In the genomic region with DNA sequence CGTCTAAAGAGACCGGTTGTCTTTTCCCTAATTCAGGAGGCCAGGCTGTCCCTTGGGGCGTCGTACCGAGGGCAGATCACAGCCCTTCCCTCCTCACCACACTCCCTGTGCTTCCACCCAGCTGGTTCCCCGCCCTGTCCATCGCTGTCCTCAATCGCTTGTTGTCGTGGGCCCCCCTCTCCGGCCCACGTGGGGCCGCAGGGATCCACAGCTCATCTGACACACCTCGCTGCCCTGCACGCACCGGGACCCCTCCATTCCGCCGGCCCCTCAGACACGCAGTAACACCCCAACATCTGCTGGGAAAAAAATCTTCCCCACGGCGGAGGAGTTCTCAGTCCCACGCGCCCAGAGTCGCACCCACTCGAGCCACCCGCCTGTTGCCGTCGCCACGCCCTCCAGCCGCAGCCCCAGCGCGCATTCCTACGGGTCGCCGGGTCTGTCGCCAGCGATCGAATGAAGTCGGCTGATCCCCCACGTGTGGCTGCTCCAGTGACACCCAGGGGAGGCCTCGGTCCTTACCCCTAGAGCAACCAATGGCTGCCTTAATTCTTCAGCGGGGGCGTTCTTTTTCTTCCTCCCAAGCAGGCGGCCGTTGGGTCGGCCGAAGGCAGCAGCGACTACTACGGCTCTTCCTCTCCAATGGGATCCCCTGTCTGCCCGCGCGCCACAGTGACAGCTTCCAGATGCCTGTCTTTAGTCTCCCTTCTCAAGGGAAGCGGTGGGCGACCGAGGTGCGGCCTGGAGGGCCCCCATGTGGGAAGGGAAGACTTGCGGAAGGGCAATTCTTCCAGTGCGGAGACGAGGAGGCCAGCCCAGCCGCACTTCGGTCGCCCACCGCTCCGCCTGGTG, we compare ENCODE assay signal across 8 cellular contexts. TPM values are rescaled to one million over a fixed set of nuclear protein-coding genes. Genes with fewer than 3 reads are reported as not detected.
DNase-seq lines count a peak whose midpoint lies in the region; TF ChIP-seq lines count a peak whose summit lies in the region.

No MANE protein-coding gene starts in this region.

- H3K4me1 ChIP-seq in H9 (ENCODE audit: insufficient read depth, low read length): no peaks in the 10 kb centered on the region; the same call in 1 of the 2 replicates
- peaks cover 10% of the 10 kb centered on the region for H3K4me1 ChIP-seq in MM.1S (ENCODE audit: low read length)
- H3K4me1 ChIP-seq in ascending aorta: peaks cover 4 to 28% of the 10 kb centered on the region in 2 donors
- H3K4me1 ChIP-seq in sigmoid colon: peaks cover 2 to 27% (median 16%) of the 10 kb centered on the region in 4 donors

- H3K4me1 Mint-ChIP-seq in H9: peaks cover 17 to 22% of the 10 kb centered on the region in 2 experiments

- no peak overlapping the region for H3T11ph ChIP-seq in H9 (ENCODE audit: low read length)

- no peak overlapping the region for H2BK20ac ChIP-seq in H9 (ENCODE audit: low read depth, low read length, poor library complexity, severe bottlenecking)

- H2BK12ac ChIP-seq in H9 (ENCODE audit: insufficient read length, low read depth, low read length): no peak overlapping the region

- H2AFZ ChIP-seq in H9 (ENCODE audit: low read length) (no peak overlapping the region), MM.1S (ENCODE audit: low read length) (peak overlapping the region; percentile 95)

- no peak overlapping the region; the same call in 1 of the 2 replicates for H3K14ac ChIP-seq in H9 (ENCODE audit: insufficient read depth, low read length)

- H3K27me3 Mint-ChIP-seq in H9 (ENCODE audit: low read depth): peaks cover 21% of the 10 kb centered on the region

- no peak overlapping the region for H3K56ac ChIP-seq in H9 (ENCODE audit: insufficient read length, low read depth, low read length)

- H2BK120ac ChIP-seq in H9 (ENCODE audit: low read depth, low read length, poor library complexity, severe bottlenecking): no peak overlapping the region

- H4K91ac ChIP-seq in H9 (ENCODE audit: insufficient read length, low read depth, low read length): no peak overlapping the region

- peak overlapping the region; percentile 4 for H3K18ac ChIP-seq in H9 (ENCODE audit: insufficient read length, low read depth, low read length)

- no peaks in the 10 kb centered on the region for H3K9me3 Mint-ChIP-seq in H9

- H3K36me3 Mint-ChIP-seq in H9 (ENCODE audit: insufficient read depth in 1 of 3, low read depth in 3 of 3): no peaks in the 10 kb centered on the region; a peak in 2 of 7 replicates

- TF ChIP-seq POLR2A in sigmoid colon (IDR thresholded peaks at IDR 0.05): no peak

- H3K79me2 ChIP-seq in H9 (ENCODE audit: insufficient read depth, low read length) (peaks cover 14% of the 10 kb centered on the region; the same call in 1 of the 2 replicates), MM.1S (ENCODE audit: low read length) (peaks cover 35% of the 10 kb centered on the region)

- H3K4me2 ChIP-seq in H9 (ENCODE audit: insufficient read depth, insufficient read length, low read length) (peak overlapping the region; percentile 66), MM.1S (ENCODE audit: low read depth, low read length) (peak overlapping the region; percentile 98)

- peak overlapping the region; percentile 83 to 84 for H3K4me3 Mint-ChIP-seq in H9

- DNase-seq in GM04504 (ENCODE audit: low read depth): peak; percentile 60
- peak; percentile 75 for DNase-seq in H9
- DNase-seq in MM.1S: no peak
- DNase-seq in T-helper 9 cell: peak; percentile 56
- DNase-seq in ascending aorta (ENCODE audit: low spot score in 2 of 2): peak in 1 of 2 donors; percentile 91
- peak; percentile 58 to 74 for DNase-seq in hippocampal formation (lab: John Stamatoyannopoulos, UW)
- DNase-seq in sigmoid colon: peak; percentile 90
- no peak for DNase-seq in NCI-H774 (lab: John Stamatoyannopoulos, UW)

- TF ChIP-seq EP300 in sigmoid colon (IDR thresholded peaks at IDR 0.05): no peak

- H3K9ac ChIP-seq in H9 (ENCODE audit: extremely low read depth, insufficient read length, low read length) (no peak overlapping the region), MM.1S (ENCODE audit: low read length) (peak overlapping the region; percentile 70; the same call in 1 of the 2 replicates)

- H2BK5ac ChIP-seq in H9 (ENCODE audit: insufficient read length, low read length): no peak overlapping the region

- peak overlapping the region in 1 of 3 experiments; percentile 15; a peak in 1 of 7 replicates for H3K27ac Mint-ChIP-seq in H9

- no peak overlapping the region for H2AK5ac ChIP-seq in H9 (ENCODE audit: insufficient read length, low read length)

- peak overlapping the region; percentile 98 for H3K4me3 ChIP-seq in MM.1S (ENCODE audit: low read length)
- H3K4me3 ChIP-seq in ascending aorta: peak overlapping the region; percentile 59 to 77
- peak overlapping the region; percentile 70 to 87 (median 78) for H3K4me3 ChIP-seq in sigmoid colon

- WGBS in H9 (ENCODE audit: extremely low coverage, insufficient read length, low lambda C conversion rate): no CpG with 5 or more reads among the region's 63 CpGs
- WGBS in sigmoid colon, 2 donors: 3 to 8% methylated on average over 63 of the region's 63 CpGs

- no peak overlapping the region for H3K4ac ChIP-seq in H9 (ENCODE audit: low read depth, low read length)

- H4K5ac ChIP-seq in H9 (ENCODE audit: insufficient read length, low read depth, low read length): no peak overlapping the region

- H3K27me3 ChIP-seq in H9 (ENCODE audit: insufficient read depth, low read length): no peaks in the 10 kb centered on the region; the same call in 1 of the 2 replicates
- H3K27me3 ChIP-seq in MM.1S (replicated peaks; ENCODE audit: insufficient read depth, low read length): no peaks in the 10 kb centered on the region
- no peaks in the 10 kb centered on the region for H3K27me3 ChIP-seq in ascending aorta
- H3K27me3 ChIP-seq in sigmoid colon: no peaks in the 10 kb centered on the region

- no peak overlapping the region for H2BK15ac ChIP-seq in H9 (ENCODE audit: low read depth, low read length)

- no peaks in the 10 kb centered on the region for H3K9me2 ChIP-seq in MM.1S (replicated peaks; ENCODE audit: insufficient read depth, low read length)

- H4K20me1 ChIP-seq in H9 (ENCODE audit: control insufficient read depth, insufficient read depth, insufficient read length) (no peaks in the 10 kb centered on the region), MM.1S (ENCODE audit: insufficient read depth, low read length) (no peaks in the 10 kb centered on the region)

- no peak overlapping the region for H3K27ac ChIP-seq in H9 (ENCODE audit: insufficient read length, low read depth, low read length)
- no peak overlapping the region for H3K27ac ChIP-seq in MM.1S (ENCODE audit: low read length)
- H3K27ac ChIP-seq in ascending aorta: peak overlapping the region; percentile 90 to 95
- H3K27ac ChIP-seq in sigmoid colon: peak overlapping the region; percentile 87 to 95 (median 92)

- no peak overlapping the region for H3K23ac ChIP-seq in H9 (ENCODE audit: insufficient read length, low read depth, low read length)

- no peaks in the 10 kb centered on the region for H3K36me3 ChIP-seq in MM.1S (replicated peaks; ENCODE audit: insufficient read depth, low read length)
- H3K36me3 ChIP-seq in ascending aorta: no peaks in the 10 kb centered on the region
- H3K36me3 ChIP-seq in sigmoid colon: no peaks in the 10 kb centered on the region

- H3K79me1 ChIP-seq in H9 (ENCODE audit: insufficient read depth, low read depth, low read length, poor library complexity, severe bottlenecking): peaks cover 2% of the 10 kb centered on the region

- H3K23me2 ChIP-seq in H9 (ENCODE audit: insufficient read length, low read depth, low read length, poor library complexity, severe bottlenecking): peaks cover 23% of the 10 kb centered on the region

- H3K9me3 ChIP-seq in H9 (ENCODE audit: control insufficient read depth, low read depth, low read length): no peaks in the 10 kb centered on the region
- H3K9me3 ChIP-seq in MM.1S (replicated peaks; ENCODE audit: insufficient read depth, low read length): no peaks in the 10 kb centered on the region
- H3K9me3 ChIP-seq in ascending aorta: no peaks in the 10 kb centered on the region
- no peaks in the 10 kb centered on the region for H3K9me3 ChIP-seq in sigmoid colon

- no peak overlapping the region for H4K8ac ChIP-seq in H9 (replicated peaks; ENCODE audit: insufficient read length, low read depth, low read length)

- H3F3A ChIP-seq in MM.1S (ENCODE audit: insufficient read depth, low read length): no peaks in the 10 kb centered on the region

- TF ChIP-seq CTCF in H9 (conservative IDR thresholded peaks at IDR 0.05) (no peak; the same call in 2 of the 3 replicates), MM.1S (IDR thresholded peaks at IDR 0.05; ENCODE audit: low read length) (no peak), ascending aorta (IDR thresholded peaks at IDR 0.05) (no peak), sigmoid colon (IDR thresholded peaks at IDR 0.05) (no peak)

- intact Hi-C loops in ascending aorta (cut with DNase I): loop anchor here (1.0 to 10.0 kb wide), 6 partner anchors 96 to 334 kb away; no protein-coding TSS in a partner anchor
- intact Hi-C loops in sigmoid colon (cut with DNase I): loop anchor here (2.0 to 10.0 kb wide), 4 partner anchors 109 to 434 kb away; a partner anchor contains a TSS

RNA-seq across cellular contexts. Expression of a gene that starts 0.9 kb away (rescaled TPM):
- total RNA-seq in H9 (2021) (72.6 and 77.3 TPM in 2 replicates), ascending aorta (48.0 TPM), sigmoid colon (100 to 1,000 TPM in 2 of 4 donors, 10 to 100 TPM in 2; 43.0 to 143 (median 107) TPM)
- 10 to 100 TPM; 36.4 to 46.2 (median 46.0) TPM for polyA plus RNA-seq in sigmoid colon

RNA-seq across cellular contexts. Expression of a gene that starts 50.7 kb away (rescaled TPM):
- total RNA-seq in H9 (2021) (0.13 and 0.26 TPM in 2 replicates), ascending aorta (6.5 TPM), sigmoid colon (under 1 TPM in 2 of 4 donors, not detected in 2; under 0.01 to 0.28 TPM)
- polyA plus RNA-seq in sigmoid colon: 10 to 100 TPM in 2 of 3 donors, 1 to 10 TPM in 1; 7.8 to 12.3 (median 11.0) TPM

Comparison
In these comparisons a context has a peak if more than half of its experiments do, and no peak if none do; other contexts are left out.
1. DNase-seq: peak in GM04504 (single experiment), H9 (single experiment), T-helper 9 cell (single experiment), hippocampal formation (2 of 2) and sigmoid colon (single experiment); none in MM.1S (single experiment) and NCI-H774 (single experiment).
2. H3K27ac ChIP-seq: peak in ascending aorta (2 of 2) and sigmoid colon (4 of 4); none in H9 (single experiment) and MM.1S (single experiment).
3. Peak in every context shown above with its lines, with median percentiles within 50 percentile points of each other: H3K4me3 ChIP-seq.